Comparison of ENCODE assay signal across 1 cellular context in genomic region chr20:53180928-53181362, GRCh38.
TF ChIP-seq lines count a peak whose summit lies in the region.

No MANE protein-coding gene starts in this region.

TF ChIP-seq in K562, 482 proteins besides CTCF, POLR2A, EP300 and RAD21 (continued from another document):
- TF ChIP-seq PKNOX1 (IDR thresholded peaks at IDR 0.05) (peak; percentile 58; the same call in 1 of the 2 replicates), DMBX1 (CRISPR knock-in tag; IDR thresholded peaks at IDR 0.05; ENCODE audit: borderline replicate concordance) (peak; percentile 37; the same call in 1 of the 2 replicates), MTA1 (IDR thresholded peaks at IDR 0.05; ENCODE audit: borderline replicate concordance) (peak; percentile 79; the same call in 1 of the 2 replicates), EZH2 (IDR thresholded peaks at IDR 0.05; ENCODE audit: borderline replicate concordance, low read depth, low read length) (no peak), LEF1 (IDR thresholded peaks at IDR 0.05) (peak; percentile 64; the same call in 1 of the 2 replicates), CBFA2T2 (conservative IDR thresholded peaks at IDR 0.05) (peak; percentile 90), CXXC5 (CRISPR knock-in tag; IDR thresholded peaks at IDR 0.05) (peak; percentile 57; the same call in 1 of the 2 replicates), CREM (IDR thresholded peaks at IDR 0.05; ENCODE audit: low read depth) (0 out of 2 replicates have a peak, but pooled peaks have one; percentile 7), ZNF511 (CRISPR knock-in tag; IDR thresholded peaks at IDR 0.05) (no peak), ZNF830 (CRISPR knock-in tag; IDR thresholded peaks at IDR 0.05) (no peak), EHMT2 (IDR thresholded peaks at IDR 0.05) (0 out of 2 replicates have a peak, but pooled peaks have one; percentile 38), BHLHE40 (IDR thresholded peaks at IDR 0.05; ENCODE audit: low read length) (no peak), ARNT (IDR thresholded peaks at IDR 0.05) (peak in 1 of 2 experiments; percentile 67; a peak in 2 of 4 replicates)
